Comparison of ENCODE assay signal across 8 cellular contexts in the genomic region with DNA sequence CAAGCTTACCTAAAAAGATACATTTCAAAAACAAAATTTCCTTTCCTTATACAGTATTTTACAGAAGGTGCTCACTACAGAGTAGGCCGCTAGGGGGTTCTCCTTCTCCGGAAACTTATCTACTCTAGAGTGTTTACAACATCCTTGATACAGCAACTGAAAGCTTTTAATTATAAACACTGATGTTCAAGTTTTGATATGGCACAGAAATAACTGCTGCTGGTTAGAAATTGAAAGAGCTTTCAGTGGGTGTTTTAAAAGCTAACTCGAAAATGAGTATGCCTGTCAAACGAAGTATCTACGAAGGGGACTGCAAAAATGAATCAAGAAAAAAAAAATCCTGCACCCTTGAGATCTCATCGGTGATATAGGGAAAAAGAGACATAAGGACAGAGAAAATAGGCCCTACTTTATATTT. TPM values are rescaled to one million over a fixed set of nuclear protein-coding genes. Genes with fewer than 3 reads are reported as not detected.
A peak's percentile ranks its signal among the peaks of the same experiment; 100 is the strongest.
DNase-seq lines count a peak whose midpoint lies in the region; ATAC-seq, FAIRE-seq and TF ChIP-seq lines count a peak whose summit lies in the region.

No MANE protein-coding gene starts in this region.

- H3K27ac Mint-ChIP-seq in immature natural killer cell = peak overlapping the region; percentile 92 to 98 (median 96)

- CTCF ChIA-PET in A549 (lab: Yijun Ruan, JAX) = interaction anchor here (0.6 to 3.5 kb wide), 33 partner anchors 8 to 450 kb away, joined by 3 to 40 read pairs (median 5); a partner anchor contains a TSS

- H3K27ac ChIP-seq in A549 (peak overlapping the region; percentile 94 to 97), spleen (peak overlapping the region; percentile 85 to 96 (median 92))

- TF ChIP-seq POLR2A in A549 (IDR thresholded peaks at IDR 0.05; ENCODE audit: low read length) (no peak), spleen (IDR thresholded peaks at IDR 0.05) (no peak)

- no peak for TF ChIP-seq EP300 in A549 (IDR thresholded peaks at IDR 0.05)

- H3K27me3 ChIP-seq in spleen (replicated peaks in 1 of 7) = no peaks in the 10 kb centered on the region

- H3K4me2 ChIP-seq in A549 = peak overlapping the region; percentile 80

- in situ Hi-C loops in T47D (cut with HindIII; ENCODE audit: low pct_unique_long_range_greater_than_20kb, low sequenced_read_pairs) = no loop called here

- H3K36me3 ChIP-seq in spleen = peaks cover 0 to 36% (median 23%) of the 10 kb centered on the region in 6 donors

- peak in 1 of 2 experiments; percentile 52; a peak in 3 of 6 replicates for ATAC-seq in A549

- peak in 1 of 2 experiments; percentile 47 for DNase-seq in A549 (ENCODE audit: low read depth in 1 of 2, low spot score in 1 of 2)
- DNase-seq in SKM-1 treated with dmso at 0.1 percent for 144 hours (lab: John Stamatoyannopoulos, UW; ENCODE audit: unreplicated experiment) = peak; percentile 84
- DNase-seq in T47D (ENCODE audit: low read depth in 1 of 2, low spot score in 1 of 2) = peak; percentile 56 to 72
- peak; percentile 51 to 55 (median 53) for DNase-seq in immature natural killer cell
- no peak for DNase-seq in spleen
- no peak for DNase-seq in retina

- 3% methylated on average over 6 of the region's 6 CpGs for WGBS in A549 (ENCODE audit: missing lambda C conversion rate)
- WGBS in spleen, 5 donors = 0 to 1% (median 0%) methylated on average over 6 of the region's 6 CpGs

- H3K4me1 Mint-ChIP-seq in immature natural killer cell = peaks cover 50 to 86% of the 10 kb centered on the region in 2 donors

- H3K9me3 Mint-ChIP-seq in immature natural killer cell = no peaks in the 10 kb centered on the region

- H3K4me1 ChIP-seq in A549 (peaks cover 58% of the 10 kb centered on the region), spleen (peaks cover 29 to 87% (median 74%) of the 10 kb centered on the region in 6 donors)

- peak overlapping the region; percentile 93 to 100 (median 99) for H3K4me3 Mint-ChIP-seq in immature natural killer cell

- H3K9me3 ChIP-seq in A549 = no peaks in the 10 kb centered on the region
- no peaks in the 10 kb centered on the region for H3K9me3 ChIP-seq in spleen

- TF ChIP-seq CTCF in A549 (IDR thresholded peaks at IDR 0.05) (peak; percentile 83), GM12874 (IDR thresholded peaks at IDR 0.05; ENCODE audit: insufficient read depth, low read depth, low read length) (peak; percentile 69), LNCAP (IDR thresholded peaks at IDR 0.05) (peak; percentile 91), spleen (IDR thresholded peaks at IDR 0.05 in 8 of 11, conservative IDR thresholded peaks at IDR 0.05 in 3 of 11) (peak; percentile 53 to 87 (median 79))

- intact Hi-C loops in spleen (cut with DNase I; ENCODE audit: low total_unique reads) = no loop called here

- POLR2A ChIA-PET in A549 (lab: Yijun Ruan, JAX) = interaction anchor here (0.7 to 1.3 kb wide), 3 partner anchors 68 to 1744 kb away, joined by 3 read pairs; a partner anchor contains a TSS

- peaks cover 0 to 9% (median 7%) of the 10 kb centered on the region in 3 donors for H3K27me3 Mint-ChIP-seq in immature natural killer cell (ENCODE audit: low read depth in 3 of 3)

- TF ChIP-seq RAD21 in A549 (conservative IDR thresholded peaks at IDR 0.05 in 1 of 2, IDR thresholded peaks at IDR 0.05 in 1 of 2) = peak; percentile 63 to 66

- H3K4me3 ChIP-seq in A549 (peak overlapping the region; percentile 91), spleen (peak overlapping the region; percentile 86 to 99 (median 93))

- H3K36me3 Mint-ChIP-seq in immature natural killer cell = peaks cover 0 to 14% (median 4%) of the 10 kb centered on the region in 3 donors

- no peak for FAIRE-seq in A549 (lab: Jason Lieb, UNC)

TF ChIP-seq in A549, 52 proteins besides CTCF, POLR2A, EP300 and RAD21:
- TF ChIP-seq SMC3 (IDR thresholded peaks at IDR 0.05) = peak; percentile 74
- TF ChIP-seq TFCP2L1 (CRISPR knock-in tag; IDR thresholded peaks at IDR 0.05) = 0 out of 2 replicates have a peak, but pooled peaks have one; percentile 29
- TF ChIP-seq, protein P1, sequence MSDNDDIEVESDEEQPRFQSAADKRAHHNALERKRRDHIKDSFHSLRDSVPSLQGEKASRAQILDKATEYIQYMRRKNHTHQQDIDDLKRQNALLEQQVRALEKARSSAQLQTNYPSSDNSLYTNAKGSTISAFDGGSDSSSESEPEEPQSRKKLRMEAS (IDR thresholded peaks at IDR 0.05) = 0 out of 2 replicates have a peak, but pooled peaks have one; percentile 1
- TF ChIP-seq RARB (CRISPR knock-in tag; IDR thresholded peaks at IDR 0.05) = no peak
- TF ChIP-seq, protein P2, sequence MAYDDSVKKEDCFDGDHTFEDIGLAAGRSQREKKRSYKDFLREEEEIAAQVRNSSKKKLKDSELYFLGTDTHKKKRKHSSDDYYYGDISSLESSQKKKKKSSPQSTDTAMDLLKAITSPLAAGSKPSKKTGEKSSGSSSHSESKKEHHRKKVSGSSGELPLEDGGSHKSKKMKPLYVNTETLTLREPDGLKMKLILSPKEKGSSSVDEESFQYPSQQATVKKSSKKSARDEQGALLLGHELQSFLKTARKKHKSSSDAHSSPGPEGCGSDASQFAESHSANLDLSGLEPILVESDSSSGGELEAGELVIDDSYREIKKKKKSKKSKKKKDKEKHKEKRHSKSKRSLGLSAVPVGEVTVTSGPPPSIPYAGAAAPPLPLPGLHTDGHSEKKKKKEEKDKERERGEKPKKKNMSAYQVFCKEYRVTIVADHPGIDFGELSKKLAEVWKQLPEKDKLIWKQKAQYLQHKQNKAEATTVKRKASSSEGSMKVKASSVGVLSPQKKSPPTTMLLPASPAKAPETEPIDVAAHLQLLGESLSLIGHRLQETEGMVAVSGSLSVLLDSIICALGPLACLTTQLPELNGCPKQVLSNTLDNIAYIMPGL (CRISPR knock-in tag; IDR thresholded peaks at IDR 0.05; ENCODE audit: borderline replicate concordance) = peak; percentile 81; the same call in 1 of the 2 replicates
- no peak for TF ChIP-seq RFX5 (IDR thresholded peaks at IDR 0.05)
TF ChIP-seq in A549: peak in this region for 4.

RNA-seq across cellular contexts. Expression of a gene that starts 1.0 kb away (rescaled TPM):
- polyA plus RNA-seq in A549 (2011; rRNA removed) = 6.9 and 7.0 TPM in 2 replicates
- 1.5 and 1.7 TPM in 2 replicates for polyA plus RNA-seq in A549 (2012; cell fraction: cytosol; rRNA removed)
- 1.7 and 2.2 TPM in 2 replicates for polyA plus RNA-seq in A549 (2012; cell fraction: nucleus; rRNA removed)
- 9.5 to 10.3 TPM (median 10.3 TPM) in 3 replicates for polyA plus RNA-seq in A549 (2017; fragmentation: RNase III; extraction: RNeasy Plus Mini Kit Qiagen cat#74134 plus additional on column Dnase treatment)
- polyA minus RNA-seq in A549 (2011; rRNA and poly(A)+ RNA removed) = 5.5 and 5.7 TPM in 2 replicates
- 1 to 10 TPM in 1 of 3 donors, under 1 TPM in 1, not detected in 1; 0.49 to 1.5 TPM for polyA plus RNA-seq in immature natural killer cell
- total RNA-seq in spleen = 10 to 100 TPM in 6 of 7 donors, 1 to 10 TPM in 1; 9.8 to 23.2 (median 16.5) TPM
- 1 to 10 TPM; 2.8 to 3.6 (median 3.1) TPM for polyA plus RNA-seq in spleen

RNA-seq across cellular contexts. Expression of a gene that starts 3.1 kb away (rescaled TPM):
- 6.8 and 7.4 TPM in 2 replicates for polyA plus RNA-seq in A549 (2011; rRNA removed)
- polyA plus RNA-seq in A549 (2012; cell fraction: cytosol; rRNA removed) = 2.1 and 2.2 TPM in 2 replicates
- polyA plus RNA-seq in A549 (2012; cell fraction: nucleus; rRNA removed) = 3.5 and 5.4 TPM in 2 replicates
- 7.6 to 8.4 TPM (median 8.1 TPM) in 3 replicates for polyA plus RNA-seq in A549 (2017; fragmentation: RNase III; extraction: RNeasy Plus Mini Kit Qiagen cat#74134 plus additional on column Dnase treatment)
- polyA minus RNA-seq in A549 (2011; rRNA and poly(A)+ RNA removed) = 5.9 and 6.8 TPM in 2 replicates
- 1 to 10 TPM in 2 of 3 donors, under 1 TPM in 1; 0.94 to 1.8 (median 1.4) TPM for polyA plus RNA-seq in immature natural killer cell
- 10 to 100 TPM; 19.1 to 69.5 (median 29.8) TPM for total RNA-seq in spleen
- polyA plus RNA-seq in spleen = 1 to 10 TPM; 6.8 to 8.3 (median 8.2) TPM

RNA-seq across cellular contexts. Expression of a gene that starts 17.4 kb away (rescaled TPM):
- 2.0 and 2.2 TPM in 2 replicates for polyA plus RNA-seq in A549 (2011; rRNA removed)
- 1.2 TPM in 2 replicates for polyA plus RNA-seq in A549 (2012; cell fraction: cytosol; rRNA removed)
- 1.9 and 2.7 TPM in 2 replicates for polyA plus RNA-seq in A549 (2012; cell fraction: nucleus; rRNA removed)
- 3.2 to 3.6 TPM (median 3.4 TPM) in 3 replicates for polyA plus RNA-seq in A549 (2017; fragmentation: RNase III; extraction: RNeasy Plus Mini Kit Qiagen cat#74134 plus additional on column Dnase treatment)
- polyA minus RNA-seq in A549 (2011; rRNA and poly(A)+ RNA removed) = 2.9 and 3.7 TPM in 2 replicates
- under 1 TPM in 1 of 3 donors, not detected in 2; 0.31 TPM for polyA plus RNA-seq in immature natural killer cell
- total RNA-seq in spleen = 1 to 10 TPM in 1 of 7 donors, under 1 TPM in 6; 0.09 to 1.0 (median 0.28) TPM
- under 1 TPM in 2 of 3 donors, not detected in 1; 0.02 to 0.10 TPM for polyA plus RNA-seq in spleen

RNA-seq across cellular contexts. Expression of a gene that starts 38.7 kb away (rescaled TPM):
- polyA plus RNA-seq in A549 (2011; rRNA removed) (0.57 and 0.74 TPM in 2 replicates), A549 (2017; fragmentation: RNase III; extraction: RNeasy Plus Mini Kit Qiagen cat#74134 plus additional on column Dnase treatment) (4.9 to 9.5 TPM (median 5.1 TPM) in 3 replicates), immature natural killer cell (under 1 TPM in 1 of 3 donors, not detected in 2; 0.24 TPM), spleen (under 1 TPM; 0.24 to 0.61 (median 0.59) TPM)
- polyA plus RNA-seq in A549 (2012; cell fraction: cytosol; rRNA removed) = 1.00 and 1.0 TPM in 2 replicates
- polyA plus RNA-seq in A549 (2012; cell fraction: nucleus; rRNA removed) = 1.3 and 2.6 TPM in 2 replicates
- polyA minus RNA-seq in A549 (2011; rRNA and poly(A)+ RNA removed) = 0.29 TPM in 2 replicates
- 1 to 10 TPM in 3 of 7 donors, under 1 TPM in 3, not detected in 1; 0.34 to 1.4 (median 0.71) TPM for total RNA-seq in spleen

RNA-seq across cellular contexts. Expression of a gene that starts 54.0 kb away (rescaled TPM):
- polyA plus RNA-seq in A549 (2011; rRNA removed) = 3.6 and 4.9 TPM in 2 replicates
- polyA plus RNA-seq in A549 (2012; cell fraction: cytosol; rRNA removed) = 0.19 and 0.27 TPM in 2 replicates
- polyA plus RNA-seq in A549 (2012; cell fraction: nucleus; rRNA removed) = 0.11 and 0.32 TPM in 2 replicates
- 0.92 to 1.4 TPM (median 1.0 TPM) in 3 replicates for polyA plus RNA-seq in A549 (2017; fragmentation: RNase III; extraction: RNeasy Plus Mini Kit Qiagen cat#74134 plus additional on column Dnase treatment)
- polyA minus RNA-seq in A549 (2011; rRNA and poly(A)+ RNA removed) = 1.1 and 2.0 TPM in 2 replicates
- polyA plus RNA-seq in immature natural killer cell = not detected
- 1 to 10 TPM in 2 of 7 donors, under 1 TPM in 5; 0.33 to 1.9 (median 0.57) TPM for total RNA-seq in spleen
- polyA plus RNA-seq in spleen = under 1 TPM; 0.03 to 0.38 (median 0.04) TPM

Comparison
In these comparisons a context has a peak if more than half of its experiments do, and no peak if none do; other contexts are left out.
1. DNase-seq: peak in SKM-1 treated with dmso at 0.1 percent for 144 hours (single experiment), T47D (2 of 2) and immature natural killer cell (3 of 3); none in spleen (single experiment) and retina (single experiment).
2. Peak in every context shown above with its lines, with median percentiles within 50 percentile points of each other: CTCF ChIP-seq.